18 cellular contexts compared by ENCODE assay signal in the genomic region with DNA sequence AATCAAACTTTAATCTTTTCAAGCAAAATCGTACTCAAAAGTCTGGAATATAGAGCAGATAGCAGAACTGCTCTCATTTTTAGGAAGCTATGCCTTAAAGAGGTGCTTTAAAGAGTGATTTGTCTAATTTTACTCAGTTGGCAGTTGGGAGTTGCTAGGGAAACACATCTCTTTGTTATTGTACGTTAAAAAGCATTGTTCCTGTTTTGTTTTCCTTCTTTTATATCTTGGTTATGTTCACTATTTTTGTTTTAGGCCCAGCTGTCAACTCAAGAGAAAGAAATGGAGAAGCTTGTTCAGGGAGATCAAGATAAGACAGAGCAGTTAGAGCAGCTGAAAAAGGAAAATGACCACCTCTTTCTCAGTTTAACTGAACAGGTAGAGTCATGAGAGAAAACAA. TPM values are rescaled to one million over a fixed set of nuclear protein-coding genes. Genes with fewer than 3 reads are reported as not detected.
"Had no signal": no experiment of that assay in that cellular context is flagged by ENCODE, and none has a peak within 500 bp of the region (broad histone marks: within the 10 kb centered on the region; RNA-seq: fewer than 3 reads in every experiment).

No MANE protein-coding gene starts in this region.

- H3K4me1 Mint-ChIP-seq: neural progenitor cell had no signal

- H3K4me3 Mint-ChIP-seq: activated T-cell treated with anti-CD3 and anti-CD28 coated beads, Interleukin-2, amount 50 U/mL, for 4 hours; neural progenitor cell had no signal

- H3K9ac ChIP-seq: neural progenitor cell had no signal

- H3K4me2 ChIP-seq: neural progenitor cell had no signal

- DNase-seq: activated CD4-positive, alpha-beta T cell treated with anti-CD3 and anti-CD28 coated beads, Interleukin-2, amount 50 U/mL, for 1 hour; activated gamma-delta T cell; activated T-cell treated with anti-CD3 and anti-CD28 coated beads, Interleukin-2, amount 50 U/mL, for 4 hours; colonic mucosa; heart right ventricle; islet precursor cell; left ventricle myocardium inferior; pancreas; stimulated activated CD4-positive, alpha-beta T cell treated with anti-CD3 and anti-CD28 coated beads, Interleukin-12 subunit alpha, Interleukin-12 subunit beta, amount 100 ng/mL, for 4 hours; stimulated activated naive CD4-positive, alpha-beta T cell; substantia nigra; trophoblast cell had no signal

- H3K4me3 ChIP-seq: colonic mucosa, heart right ventricle, left ventricle myocardium inferior, neural progenitor cell, pancreas had no signal

- H3K4me1 ChIP-seq: colonic mucosa, left ventricle myocardium inferior, neural progenitor cell, pancreas had no signal

- H3K27me3 ChIP-seq: colonic mucosa, heart right ventricle, neural progenitor cell, pancreas had no signal

- H3K36me3 ChIP-seq: neural progenitor cell had no signal

- H3K27ac Mint-ChIP-seq: neural progenitor cell had no signal

- H3K9me3 Mint-ChIP-seq: activated T-cell treated with anti-CD3 and anti-CD28 coated beads, Interleukin-2, amount 50 U/mL, for 4 hours; neural progenitor cell had no signal

- ATAC-seq: activated T-cell treated with anti-CD3 and anti-CD28 coated beads, Interleukin-2, amount 50 U/mL, for 4 hours; heart right ventricle; pancreas had no signal

- H3K27ac ChIP-seq: colonic mucosa, heart right ventricle, left ventricle myocardium inferior, neural progenitor cell, pancreas had no signal

RNA-seq across cellular contexts. Expression of a gene that starts 35.2 kb away (rescaled TPM):
- total RNA-seq: activated T-cell treated with anti-CD3 and anti-CD28 coated beads, Interleukin-2, amount 50 U/mL, for 4 hours; astrocyte; endothelial cell of umbilical vein; frontal cortex; left ventricle myocardium inferior; mesenteric fat pad; T-helper 1 cell treated with Interleukin-12 subunit alpha and Interleukin-12 subunit beta and Interleukin-4 antibody, amounts not matched to agents 30 ng/mL and 1 ng/mL, for 36 hours had no signal
- polyA plus RNA-seq: endothelial cell of umbilical vein had no signal
